Comparison of ENCODE assay signal across 1 cellular context in the genomic region with DNA sequence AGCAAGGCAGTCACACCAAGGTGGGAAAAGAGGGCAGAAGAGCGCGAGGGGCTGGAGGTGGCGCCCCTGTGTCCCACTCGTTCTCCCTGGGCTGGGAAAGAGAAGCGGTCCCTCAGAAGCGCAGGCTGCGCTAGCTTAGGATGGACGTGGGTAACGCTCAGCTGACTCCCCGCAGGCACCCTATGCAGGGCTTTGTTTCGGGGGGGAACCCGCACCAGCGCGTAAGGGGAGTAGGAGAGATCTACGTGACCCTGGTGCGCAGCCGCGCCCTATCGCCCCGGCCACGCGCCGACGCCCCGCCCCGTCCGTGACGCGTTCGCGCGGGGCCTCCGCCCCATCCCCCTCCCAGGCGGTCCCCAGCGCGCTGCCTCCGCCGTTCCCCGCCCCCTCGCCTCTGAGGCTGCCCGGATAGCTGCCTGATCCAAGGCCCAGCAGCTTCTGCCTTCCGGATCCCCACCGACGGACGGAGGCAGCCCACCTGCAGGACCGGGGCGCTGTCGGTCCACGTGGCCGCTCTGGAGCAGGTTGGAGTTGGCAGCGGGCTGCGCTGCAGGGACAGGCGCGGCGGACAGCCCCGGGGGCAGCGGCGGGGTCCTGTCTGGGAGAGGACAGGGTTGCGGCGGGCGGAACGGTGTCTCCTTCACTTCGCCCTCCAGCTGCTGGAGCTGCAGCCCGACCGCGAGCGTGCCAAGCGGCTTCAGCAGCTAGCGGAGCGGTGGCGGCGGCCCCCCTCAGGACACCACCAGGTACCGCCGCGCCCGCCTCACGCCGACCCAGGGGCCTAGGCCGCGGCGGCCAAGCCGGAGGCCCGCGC.
A peak's percentile ranks its signal among the peaks of the same experiment; 100 is the strongest.
TF ChIP-seq lines count a peak whose summit lies in the region.

A gene with protein sequence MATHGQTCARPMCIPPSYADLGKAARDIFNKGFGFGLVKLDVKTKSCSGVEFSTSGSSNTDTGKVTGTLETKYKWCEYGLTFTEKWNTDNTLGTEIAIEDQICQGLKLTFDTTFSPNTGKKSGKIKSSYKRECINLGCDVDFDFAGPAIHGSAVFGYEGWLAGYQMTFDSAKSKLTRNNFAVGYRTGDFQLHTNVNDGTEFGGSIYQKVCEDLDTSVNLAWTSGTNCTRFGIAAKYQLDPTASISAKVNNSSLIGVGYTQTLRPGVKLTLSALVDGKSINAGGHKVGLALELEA (plus strand): TSS at position 604 of the 814 bp plus-strand sequence. CDS start 363 bp downstream, outside the sequence.

TF ChIP-seq in HEK293, 187 proteins besides CTCF, POLR2A, EP300 and RAD21 (continued from another document and continues in another):
- TF ChIP-seq, protein P1, sequence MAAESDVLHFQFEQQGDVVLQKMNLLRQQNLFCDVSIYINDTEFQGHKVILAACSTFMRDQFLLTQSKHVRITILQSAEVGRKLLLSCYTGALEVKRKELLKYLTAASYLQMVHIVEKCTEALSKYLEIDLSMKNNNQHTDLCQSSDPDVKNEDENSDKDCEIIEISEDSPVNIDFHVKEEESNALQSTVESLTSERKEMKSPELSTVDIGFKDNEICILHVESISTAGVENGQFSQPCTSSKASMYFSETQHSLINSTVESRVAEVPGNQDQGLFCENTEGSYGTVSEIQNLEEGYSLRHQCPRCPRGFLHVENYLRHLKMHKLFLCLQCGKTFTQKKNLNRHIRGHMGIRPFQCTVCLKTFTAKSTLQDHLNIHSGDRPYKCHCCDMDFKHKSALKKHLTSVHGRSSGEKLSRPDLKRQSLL (tag by site-specific recombination; IDR thresholded peaks at IDR 0.05) = peak; percentile 34; the same call in 1 of the 2 replicates
- TF ChIP-seq WT1 (tag by site-specific recombination; IDR thresholded peaks at IDR 0.05) (no peak), ZNF776 (tag by site-specific recombination; IDR thresholded peaks at IDR 0.05; ENCODE audit: borderline replicate concordance) (no peak), SALL2 (tag by site-specific recombination; IDR thresholded peaks at IDR 0.05; ENCODE audit: borderline replicate concordance) (0 out of 2 replicates have a peak, but pooled peaks have one; percentile 73), ZNF626 (tag by site-specific recombination; IDR thresholded peaks at IDR 0.05) (no peak; the same call in 1 of the 2 replicates), ZNF214 (tag by site-specific recombination; IDR thresholded peaks at IDR 0.05; ENCODE audit: borderline replicate concordance) (no peak), ZNF501 (tag by site-specific recombination; IDR thresholded peaks at IDR 0.05) (peak; percentile 75), ZNF19 (tag by site-specific recombination; IDR thresholded peaks at IDR 0.05; ENCODE audit: low read depth) (no peak), ZNF248 (tag by site-specific recombination; IDR thresholded peaks at IDR 0.05) (no peak), ZNF335 (tag by site-specific recombination; conservative IDR thresholded peaks at IDR 0.05) (peak; percentile 100), ZNF292 (tag by site-specific recombination; IDR thresholded peaks at IDR 0.05; ENCODE audit: borderline replicate concordance, low read depth) (no peak), HOXD13 (CRISPR knock-in tag; IDR thresholded peaks at IDR 0.05; ENCODE audit: borderline replicate concordance) (no peak), ZNF830 (tag by site-specific recombination; IDR thresholded peaks at IDR 0.05; ENCODE audit: low read depth) (no peak), ZNF610 (tag by site-specific recombination; IDR thresholded peaks at IDR 0.05; ENCODE audit: borderline replicate concordance) (0 out of 2 replicates have a peak, but pooled peaks have one; percentile 61), ZBTB17 (tag by site-specific recombination; IDR thresholded peaks at IDR 0.05) (peak; percentile 64; the same call in 1 of the 2 replicates), ZNF514 (tag by site-specific recombination; IDR thresholded peaks at IDR 0.05) (no peak), ZNF530 (tag by site-specific recombination; IDR thresholded peaks at IDR 0.05; ENCODE audit: low read depth) (no peak), ZNF2 (tag by site-specific recombination; IDR thresholded peaks at IDR 0.05) (peak; percentile 83), HOXA7 (CRISPR knock-in tag; IDR thresholded peaks at IDR 0.05; ENCODE audit: borderline replicate concordance) (no peak), ZBTB8A (tag by site-specific recombination; IDR thresholded peaks at IDR 0.05) (peak; percentile 68), ZNF404 (tag by site-specific recombination; IDR thresholded peaks at IDR 0.05) (no peak), SP3 (tag by site-specific recombination; IDR thresholded peaks at IDR 0.05) (peak; percentile 95), OSR2 (tag by site-specific recombination; IDR thresholded peaks at IDR 0.05) (peak; percentile 68), ZNF791 (tag by site-specific recombination; IDR thresholded peaks at IDR 0.05) (no peak), ZNF112 (tag by site-specific recombination; IDR thresholded peaks at IDR 0.05) (no peak)
- TF ChIP-seq, protein P2, sequence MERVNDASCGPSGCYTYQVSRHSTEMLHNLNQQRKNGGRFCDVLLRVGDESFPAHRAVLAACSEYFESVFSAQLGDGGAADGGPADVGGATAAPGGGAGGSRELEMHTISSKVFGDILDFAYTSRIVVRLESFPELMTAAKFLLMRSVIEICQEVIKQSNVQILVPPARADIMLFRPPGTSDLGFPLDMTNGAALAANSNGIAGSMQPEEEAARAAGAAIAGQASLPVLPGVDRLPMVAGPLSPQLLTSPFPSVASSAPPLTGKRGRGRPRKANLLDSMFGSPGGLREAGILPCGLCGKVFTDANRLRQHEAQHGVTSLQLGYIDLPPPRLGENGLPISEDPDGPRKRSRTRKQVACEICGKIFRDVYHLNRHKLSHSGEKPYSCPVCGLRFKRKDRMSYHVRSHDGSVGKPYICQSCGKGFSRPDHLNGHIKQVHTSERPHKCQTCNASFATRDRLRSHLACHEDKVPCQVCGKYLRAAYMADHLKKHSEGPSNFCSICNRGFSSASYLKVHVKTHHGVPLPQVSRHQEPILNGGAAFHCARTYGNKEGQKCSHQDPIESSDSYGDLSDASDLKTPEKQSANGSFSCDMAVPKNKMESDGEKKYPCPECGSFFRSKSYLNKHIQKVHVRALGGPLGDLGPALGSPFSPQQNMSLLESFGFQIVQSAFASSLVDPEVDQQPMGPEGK (tag by site-specific recombination; IDR thresholded peaks at IDR 0.05) = peak; percentile 91
- TF ChIP-seq, protein P3, sequence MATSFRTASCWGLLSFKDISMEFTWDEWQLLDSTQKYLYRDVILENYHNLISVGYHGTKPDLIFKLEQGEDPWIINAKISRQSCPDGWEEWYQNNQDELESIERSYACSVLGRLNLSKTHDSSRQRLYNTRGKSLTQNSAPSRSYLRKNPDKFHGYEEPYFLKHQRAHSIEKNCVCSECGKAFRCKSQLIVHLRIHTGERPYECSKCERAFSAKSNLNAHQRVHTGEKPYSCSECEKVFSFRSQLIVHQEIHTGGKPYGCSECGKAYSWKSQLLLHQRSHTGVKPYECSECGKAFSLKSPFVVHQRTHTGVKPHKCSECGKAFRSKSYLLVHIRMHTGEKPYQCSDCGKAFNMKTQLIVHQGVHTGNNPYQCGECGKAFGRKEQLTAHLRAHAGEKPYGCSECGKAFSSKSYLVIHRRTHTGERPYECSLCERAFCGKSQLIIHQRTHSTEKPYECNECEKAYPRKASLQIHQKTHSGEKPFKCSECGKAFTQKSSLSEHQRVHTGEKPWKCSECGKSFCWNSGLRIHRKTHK (tag by site-specific recombination; IDR thresholded peaks at IDR 0.05) = no peak
- TF ChIP-seq, protein P4, sequence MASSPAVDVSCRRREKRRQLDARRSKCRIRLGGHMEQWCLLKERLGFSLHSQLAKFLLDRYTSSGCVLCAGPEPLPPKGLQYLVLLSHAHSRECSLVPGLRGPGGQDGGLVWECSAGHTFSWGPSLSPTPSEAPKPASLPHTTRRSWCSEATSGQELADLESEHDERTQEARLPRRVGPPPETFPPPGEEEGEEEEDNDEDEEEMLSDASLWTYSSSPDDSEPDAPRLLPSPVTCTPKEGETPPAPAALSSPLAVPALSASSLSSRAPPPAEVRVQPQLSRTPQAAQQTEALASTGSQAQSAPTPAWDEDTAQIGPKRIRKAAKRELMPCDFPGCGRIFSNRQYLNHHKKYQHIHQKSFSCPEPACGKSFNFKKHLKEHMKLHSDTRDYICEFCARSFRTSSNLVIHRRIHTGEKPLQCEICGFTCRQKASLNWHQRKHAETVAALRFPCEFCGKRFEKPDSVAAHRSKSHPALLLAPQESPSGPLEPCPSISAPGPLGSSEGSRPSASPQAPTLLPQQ (tag by site-specific recombination; IDR thresholded peaks at IDR 0.05) = peak; percentile 88
- TF ChIP-seq, protein P5, sequence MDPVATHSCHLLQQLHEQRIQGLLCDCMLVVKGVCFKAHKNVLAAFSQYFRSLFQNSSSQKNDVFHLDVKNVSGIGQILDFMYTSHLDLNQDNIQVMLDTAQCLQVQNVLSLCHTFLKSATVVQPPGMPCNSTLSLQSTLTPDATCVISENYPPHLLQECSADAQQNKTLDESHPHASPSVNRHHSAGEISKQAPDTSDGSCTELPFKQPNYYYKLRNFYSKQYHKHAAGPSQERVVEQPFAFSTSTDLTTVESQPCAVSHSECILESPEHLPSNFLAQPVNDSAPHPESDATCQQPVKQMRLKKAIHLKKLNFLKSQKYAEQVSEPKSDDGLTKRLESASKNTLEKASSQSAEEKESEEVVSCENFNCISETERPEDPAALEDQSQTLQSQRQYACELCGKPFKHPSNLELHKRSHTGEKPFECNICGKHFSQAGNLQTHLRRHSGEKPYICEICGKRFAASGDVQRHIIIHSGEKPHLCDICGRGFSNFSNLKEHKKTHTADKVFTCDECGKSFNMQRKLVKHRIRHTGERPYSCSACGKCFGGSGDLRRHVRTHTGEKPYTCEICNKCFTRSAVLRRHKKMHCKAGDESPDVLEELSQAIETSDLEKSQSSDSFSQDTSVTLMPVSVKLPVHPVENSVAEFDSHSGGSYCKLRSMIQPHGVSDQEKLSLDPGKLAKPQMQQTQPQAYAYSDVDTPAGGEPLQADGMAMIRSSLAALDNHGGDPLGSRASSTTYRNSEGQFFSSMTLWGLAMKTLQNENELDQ (tag by site-specific recombination; IDR thresholded peaks at IDR 0.05; ENCODE audit: low read depth) = no peak
- TF ChIP-seq, protein P6, sequence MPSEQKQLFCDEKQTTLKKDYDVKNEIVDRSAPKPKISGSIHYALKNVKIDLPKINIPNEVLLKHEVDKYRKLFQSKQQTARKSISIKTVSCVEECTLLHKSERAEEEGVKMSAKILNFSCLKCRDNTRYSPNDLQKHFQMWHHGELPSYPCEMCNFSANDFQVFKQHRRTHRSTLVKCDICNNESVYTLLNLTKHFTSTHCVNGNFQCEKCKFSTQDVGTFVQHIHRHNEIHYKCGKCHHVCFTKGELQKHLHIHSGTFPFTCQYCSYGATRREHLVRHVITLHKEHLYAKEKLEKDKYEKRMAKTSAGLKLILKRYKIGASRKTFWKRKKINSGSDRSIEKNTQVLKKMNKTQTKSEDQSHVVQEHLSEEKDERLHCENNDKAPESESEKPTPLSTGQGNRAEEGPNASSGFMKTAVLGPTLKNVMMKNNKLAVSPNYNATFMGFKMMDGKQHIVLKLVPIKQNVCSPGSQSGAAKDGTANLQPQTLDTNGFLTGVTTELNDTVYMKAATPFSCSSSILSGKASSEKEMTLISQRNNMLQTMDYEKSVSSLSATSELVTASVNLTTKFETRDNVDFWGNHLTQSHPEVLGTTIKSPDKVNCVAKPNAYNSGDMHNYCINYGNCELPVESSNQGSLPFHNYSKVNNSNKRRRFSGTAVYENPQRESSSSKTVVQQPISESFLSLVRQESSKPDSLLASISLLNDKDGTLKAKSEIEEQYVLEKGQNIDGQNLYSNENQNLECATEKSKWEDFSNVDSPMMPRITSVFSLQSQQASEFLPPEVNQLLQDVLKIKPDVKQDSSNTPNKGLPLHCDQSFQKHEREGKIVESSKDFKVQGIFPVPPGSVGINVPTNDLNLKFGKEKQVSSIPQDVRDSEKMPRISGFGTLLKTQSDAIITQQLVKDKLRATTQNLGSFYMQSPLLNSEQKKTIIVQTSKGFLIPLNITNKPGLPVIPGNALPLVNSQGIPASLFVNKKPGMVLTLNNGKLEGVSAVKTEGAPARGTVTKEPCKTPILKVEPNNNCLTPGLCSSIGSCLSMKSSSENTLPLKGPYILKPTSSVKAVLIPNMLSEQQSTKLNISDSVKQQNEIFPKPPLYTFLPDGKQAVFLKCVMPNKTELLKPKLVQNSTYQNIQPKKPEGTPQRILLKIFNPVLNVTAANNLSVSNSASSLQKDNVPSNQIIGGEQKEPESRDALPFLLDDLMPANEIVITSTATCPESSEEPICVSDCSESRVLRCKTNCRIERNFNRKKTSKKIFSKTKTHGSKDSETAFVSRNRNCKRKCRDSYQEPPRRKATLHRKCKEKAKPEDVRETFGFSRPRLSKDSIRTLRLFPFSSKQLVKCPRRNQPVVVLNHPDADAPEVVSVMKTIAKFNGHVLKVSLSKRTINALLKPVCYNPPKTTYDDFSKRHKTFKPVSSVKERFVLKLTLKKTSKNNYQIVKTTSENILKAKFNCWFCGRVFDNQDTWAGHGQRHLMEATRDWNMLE (tag by site-specific recombination; conservative IDR thresholded peaks at IDR 0.05; ENCODE audit: low read depth) = no peak
- TF ChIP-seq, protein P7, sequence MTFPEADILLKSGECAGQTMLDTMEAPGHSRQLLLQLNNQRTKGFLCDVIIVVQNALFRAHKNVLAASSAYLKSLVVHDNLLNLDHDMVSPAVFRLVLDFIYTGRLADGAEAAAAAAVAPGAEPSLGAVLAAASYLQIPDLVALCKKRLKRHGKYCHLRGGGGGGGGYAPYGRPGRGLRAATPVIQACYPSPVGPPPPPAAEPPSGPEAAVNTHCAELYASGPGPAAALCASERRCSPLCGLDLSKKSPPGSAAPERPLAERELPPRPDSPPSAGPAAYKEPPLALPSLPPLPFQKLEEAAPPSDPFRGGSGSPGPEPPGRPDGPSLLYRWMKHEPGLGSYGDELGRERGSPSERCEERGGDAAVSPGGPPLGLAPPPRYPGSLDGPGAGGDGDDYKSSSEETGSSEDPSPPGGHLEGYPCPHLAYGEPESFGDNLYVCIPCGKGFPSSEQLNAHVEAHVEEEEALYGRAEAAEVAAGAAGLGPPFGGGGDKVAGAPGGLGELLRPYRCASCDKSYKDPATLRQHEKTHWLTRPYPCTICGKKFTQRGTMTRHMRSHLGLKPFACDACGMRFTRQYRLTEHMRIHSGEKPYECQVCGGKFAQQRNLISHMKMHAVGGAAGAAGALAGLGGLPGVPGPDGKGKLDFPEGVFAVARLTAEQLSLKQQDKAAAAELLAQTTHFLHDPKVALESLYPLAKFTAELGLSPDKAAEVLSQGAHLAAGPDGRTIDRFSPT (tag by site-specific recombination; IDR thresholded peaks at IDR 0.05) = no peak
- TF ChIP-seq, protein P8, sequence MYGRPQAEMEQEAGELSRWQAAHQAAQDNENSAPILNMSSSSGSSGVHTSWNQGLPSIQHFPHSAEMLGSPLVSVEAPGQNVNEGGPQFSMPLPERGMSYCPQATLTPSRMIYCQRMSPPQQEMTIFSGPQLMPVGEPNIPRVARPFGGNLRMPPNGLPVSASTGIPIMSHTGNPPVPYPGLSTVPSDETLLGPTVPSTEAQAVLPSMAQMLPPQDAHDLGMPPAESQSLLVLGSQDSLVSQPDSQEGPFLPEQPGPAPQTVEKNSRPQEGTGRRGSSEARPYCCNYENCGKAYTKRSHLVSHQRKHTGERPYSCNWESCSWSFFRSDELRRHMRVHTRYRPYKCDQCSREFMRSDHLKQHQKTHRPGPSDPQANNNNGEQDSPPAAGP (tag by site-specific recombination; IDR thresholded peaks at IDR 0.05) = peak; percentile 97
- TF ChIP-seq, protein P9, sequence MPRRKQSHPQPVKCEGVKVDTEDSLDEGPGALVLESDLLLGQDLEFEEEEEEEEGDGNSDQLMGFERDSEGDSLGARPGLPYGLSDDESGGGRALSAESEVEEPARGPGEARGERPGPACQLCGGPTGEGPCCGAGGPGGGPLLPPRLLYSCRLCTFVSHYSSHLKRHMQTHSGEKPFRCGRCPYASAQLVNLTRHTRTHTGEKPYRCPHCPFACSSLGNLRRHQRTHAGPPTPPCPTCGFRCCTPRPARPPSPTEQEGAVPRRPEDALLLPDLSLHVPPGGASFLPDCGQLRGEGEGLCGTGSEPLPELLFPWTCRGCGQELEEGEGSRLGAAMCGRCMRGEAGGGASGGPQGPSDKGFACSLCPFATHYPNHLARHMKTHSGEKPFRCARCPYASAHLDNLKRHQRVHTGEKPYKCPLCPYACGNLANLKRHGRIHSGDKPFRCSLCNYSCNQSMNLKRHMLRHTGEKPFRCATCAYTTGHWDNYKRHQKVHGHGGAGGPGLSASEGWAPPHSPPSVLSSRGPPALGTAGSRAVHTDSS (tag by site-specific recombination; IDR thresholded peaks at IDR 0.05) = no peak
